40 cellular contexts compared by ENCODE assay signal in the genomic region with DNA sequence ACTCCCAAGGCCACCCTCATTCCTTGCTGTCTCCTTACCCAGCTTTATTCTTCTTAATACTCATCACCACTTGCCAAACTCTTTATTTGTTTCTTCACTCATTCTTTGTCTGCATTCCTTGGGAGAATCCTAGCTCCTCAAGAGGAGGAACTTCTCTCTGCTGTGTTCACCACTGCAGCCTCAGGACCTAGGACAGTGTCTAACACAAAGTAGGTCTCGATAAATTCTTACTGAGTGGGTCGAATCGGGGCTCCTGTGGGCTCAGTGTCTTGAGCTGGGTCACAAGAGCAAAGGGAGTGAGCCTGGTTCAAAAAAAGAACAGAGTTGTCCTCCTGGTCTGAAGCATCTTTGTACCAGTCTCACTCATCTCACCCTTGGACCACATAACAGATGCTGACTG.
"Had no signal": no experiment of that assay in that cellular context is flagged by ENCODE, and none has a peak within 500 bp of the region (broad histone marks: within the 10 kb centered on the region; RNA-seq: fewer than 3 reads in every experiment).

No MANE protein-coding gene starts in this region.

- H3K36me3 Mint-ChIP-seq: activated naive CD4-positive, alpha-beta T cell treated with anti-CD3 and anti-CD28 coated beads, Interleukin-2, amount 10 ng/mL, durations not matched to agents 7 days and 5 days; activated naive CD8-positive, alpha-beta T cell; activated naive CD8-positive, alpha-beta T cell treated with anti-CD3 and anti-CD28 coated beads for 36 hours; activated naive CD8-positive, alpha-beta T cell treated with anti-CD3 and anti-CD28 coated beads, Interleukin-2, amount 10 ng/mL, durations not matched to agents 7 days and 5 days; brain had no signal

- H3K27ac Mint-ChIP-seq: activated naive CD4-positive, alpha-beta T cell treated with anti-CD3 and anti-CD28 coated beads for 36 hours; activated naive CD4-positive, alpha-beta T cell treated with anti-CD3 and anti-CD28 coated beads, Interleukin-2, amount 10 ng/mL, durations not matched to agents 7 days and 5 days; activated naive CD4-positive, alpha-beta T cell treated with anti-CD3 and anti-CD28 coated beads, Interleukin-2, amount 50 U/mL, for 24 hours; activated naive CD4-positive, alpha-beta T cell treated with anti-CD3 and anti-CD28 coated beads, Interleukin-2, amount 50 U/mL, for 72 hours; activated naive CD8-positive, alpha-beta T cell; activated naive CD8-positive, alpha-beta T cell treated with anti-CD3 and anti-CD28 coated beads for 36 hours; activated naive CD8-positive, alpha-beta T cell treated with anti-CD3 and anti-CD28 coated beads, Interleukin-2, amount 10 ng/mL, durations not matched to agents 7 days and 5 days; activated naive CD8-positive, alpha-beta T cell treated with anti-CD3 and anti-CD28 coated beads, Interleukin-2, amount 50 U/mL, for 24 hours; activated T-cell treated with anti-CD3 and anti-CD28 coated beads, Interleukin-2, amount 50 U/mL, for 24 hours; activated T-cell treated with anti-CD3 and anti-CD28 coated beads, Interleukin-2, amount 50 U/mL, for 72 hours; activated T-helper 1 cell treated with anti-CD3 and anti-CD28 coated beads, Interleukin-12 subunit alpha, Interleukin-12 subunit beta, Interleukin-2, Interleukin-4 antibody, amounts not matched to agents 30 ng/mL and 10 ng/mL and 1 ng/mL, durations not matched to agents 14 hours and 24 hours and 36 hours; activated T-helper 17 cell treated with anti-CD3 and anti-CD28 coated beads, Interleukin-2, amount 50 U/mL, for 72 hours; activated T-helper 2 cell treated with anti-CD3 and anti-CD28 coated beads, Interferon-gamma antibody, Interleukin-2, Interleukin-4, amounts not matched to agents 10 μg/mL and 5 μg/mL and 100 μg/mL, durations not matched to agents 14 hours and 24 hours and 36 hours; brain had no signal

- H3K27me3 Mint-ChIP-seq: activated naive CD4-positive, alpha-beta T cell treated with anti-CD3 and anti-CD28 coated beads, Interleukin-2, amount 10 ng/mL, durations not matched to agents 7 days and 5 days; activated naive CD8-positive, alpha-beta T cell; activated naive CD8-positive, alpha-beta T cell treated with anti-CD3 and anti-CD28 coated beads for 36 hours; activated naive CD8-positive, alpha-beta T cell treated with anti-CD3 and anti-CD28 coated beads, Interleukin-2, amount 10 ng/mL, durations not matched to agents 7 days and 5 days; activated naive CD8-positive, alpha-beta T cell treated with anti-CD3 and anti-CD28 coated beads, Interleukin-2, amount 50 U/mL, for 24 hours; activated T-cell treated with anti-CD3 and anti-CD28 coated beads, Interleukin-2, amount 50 U/mL, for 24 hours; activated T-helper 17 cell treated with anti-CD3 and anti-CD28 coated beads, Interleukin-2, amount 50 U/mL, for 72 hours; central memory CD8-positive, alpha-beta T cell had no signal

- DNase-seq: activated effector memory CD4-positive, alpha-beta T cell treated with anti-CD3 and anti-CD28 coated beads, Interleukin-2, amount 50 U/mL, for 16 hours; activated effector memory CD4-positive, alpha-beta T cell treated with Interleukin-2 at 50 U/mL for 16 hours; activated gamma-delta T cell; activated gamma-delta T cell treated with Interleukin-2 at 50 U/mL for 16 hours; activated naive CD4-positive, alpha-beta T cell; activated naive CD4-positive, alpha-beta T cell treated with anti-CD3 and anti-CD28 coated beads for 36 hours; activated naive CD4-positive, alpha-beta T cell treated with anti-CD3 and anti-CD28 coated beads, Interleukin-2, amount 10 ng/mL, durations not matched to agents 7 days and 5 days; activated naive CD4-positive, alpha-beta T cell treated with anti-CD3 and anti-CD28 coated beads, Interleukin-2, amount 50 U/mL, for 16 hours; activated naive CD4-positive, alpha-beta T cell treated with Interleukin-2 at 50 U/mL for 16 hours; activated naive CD8-positive, alpha-beta T cell treated with anti-CD3 and anti-CD28 coated beads for 36 hours; activated naive CD8-positive, alpha-beta T cell treated with anti-CD3 and anti-CD28 coated beads, Interleukin-2, amount 10 ng/mL, durations not matched to agents 7 days and 5 days; activated naive CD8-positive, alpha-beta T cell treated with anti-CD3 and anti-CD28 coated beads, Interleukin-2, amount 50 U/mL, for 24 hours; activated T-cell treated with anti-CD3 and anti-CD28 coated beads, Interleukin-2, amount 50 U/mL, for 1 hour; activated T-cell treated with anti-CD3 and anti-CD28 coated beads, Interleukin-2, amount 50 U/mL, for 24 hours; activated T-cell treated with anti-CD3 and anti-CD28 coated beads, Interleukin-2, amount 50 U/mL, for 4 hours; activated T-cell treated with anti-CD3 and anti-CD28 coated beads, Interleukin-2, amount 50 U/mL, for 48 hours; activated T-cell treated with anti-CD3 and anti-CD28 coated beads, Interleukin-2, amount 50 U/mL, for 72 hours; adrenal gland; amniotic stem cell; amygdala; anterior cingulate cortex; aorta; body of pancreas; brain microvascular endothelial cell; caudate nucleus; central memory CD4-positive, alpha-beta T cell; cerebellar nuclear complex had no signal

- FAIRE-seq: astrocyte, bronchial epithelial cell had no signal

- H3K27me3 ChIP-seq: adrenal gland, ascending aorta, body of pancreas, brain microvascular endothelial cell, breast epithelium, cardiac muscle cell had no signal

- H3K4me1 ChIP-seq: adrenal gland, ascending aorta, body of pancreas, breast epithelium had no signal

- H3K27ac ChIP-seq: adrenal gland, ascending aorta, body of pancreas, brain microvascular endothelial cell, breast epithelium, cardiac muscle cell had no signal

- H3K4me3 ChIP-seq: adrenal gland, ascending aorta, body of pancreas, breast epithelium, cardiac muscle cell had no signal

- H3K4me3 Mint-ChIP-seq: activated naive CD4-positive, alpha-beta T cell treated with anti-CD3 and anti-CD28 coated beads for 36 hours; activated naive CD4-positive, alpha-beta T cell treated with anti-CD3 and anti-CD28 coated beads, Interleukin-2, amount 10 ng/mL, durations not matched to agents 7 days and 5 days; activated naive CD4-positive, alpha-beta T cell treated with anti-CD3 and anti-CD28 coated beads, Interleukin-2, amount 50 U/mL, for 24 hours; activated naive CD8-positive, alpha-beta T cell; activated naive CD8-positive, alpha-beta T cell treated with anti-CD3 and anti-CD28 coated beads for 36 hours; activated naive CD8-positive, alpha-beta T cell treated with anti-CD3 and anti-CD28 coated beads, Interleukin-2, amount 10 ng/mL, durations not matched to agents 7 days and 5 days; activated naive CD8-positive, alpha-beta T cell treated with anti-CD3 and anti-CD28 coated beads, Interleukin-2, amount 50 U/mL, for 24 hours; activated T-cell treated with anti-CD3 and anti-CD28 coated beads, Interleukin-2, amount 50 U/mL, for 24 hours; activated T-cell treated with anti-CD3 and anti-CD28 coated beads, Interleukin-2, amount 50 U/mL, for 4 hours; activated T-cell treated with anti-CD3 and anti-CD28 coated beads, Interleukin-2, amount 50 U/mL, for 72 hours; activated T-helper 1 cell treated with anti-CD3 and anti-CD28 coated beads, Interleukin-12 subunit alpha, Interleukin-12 subunit beta, Interleukin-2, Interleukin-4 antibody, amounts not matched to agents 30 ng/mL and 10 ng/mL and 1 ng/mL, durations not matched to agents 14 hours and 24 hours and 36 hours; activated T-helper 17 cell treated with anti-CD3 and anti-CD28 coated beads, Interleukin-2, amount 50 U/mL, for 72 hours; central memory CD8-positive, alpha-beta T cell had no signal

- H3K9me3 ChIP-seq: adrenal gland, ascending aorta, body of pancreas, breast epithelium had no signal

- H3K4me1 Mint-ChIP-seq: activated naive CD4-positive, alpha-beta T cell treated with anti-CD3 and anti-CD28 coated beads, Interleukin-2, amount 10 ng/mL, durations not matched to agents 7 days and 5 days; activated naive CD4-positive, alpha-beta T cell treated with anti-CD3 and anti-CD28 coated beads, Interleukin-2, amount 50 U/mL, for 24 hours; activated naive CD8-positive, alpha-beta T cell treated with anti-CD3 and anti-CD28 coated beads for 36 hours; activated naive CD8-positive, alpha-beta T cell treated with anti-CD3 and anti-CD28 coated beads, Interleukin-2, amount 10 ng/mL, durations not matched to agents 7 days and 5 days; activated naive CD8-positive, alpha-beta T cell treated with anti-CD3 and anti-CD28 coated beads, Interleukin-2, amount 50 U/mL, for 24 hours; activated T-helper 17 cell treated with anti-CD3 and anti-CD28 coated beads, Interleukin-2, amount 50 U/mL, for 72 hours; brain; central memory CD8-positive, alpha-beta T cell had no signal

- ATAC-seq: activated naive CD4-positive, alpha-beta T cell treated with anti-CD3 and anti-CD28 coated beads, Interleukin-2, amount 50 U/mL, for 72 hours; activated naive CD8-positive, alpha-beta T cell treated with anti-CD3 and anti-CD28 coated beads, Interleukin-2, amount 50 U/mL, for 24 hours; activated T-cell treated with anti-CD3 and anti-CD28 coated beads, Interleukin-2, amount 50 U/mL, for 4 hours; activated T-cell treated with anti-CD3 and anti-CD28 coated beads, Interleukin-2, amount 50 U/mL, for 72 hours; activated T-helper 17 cell treated with anti-CD3 and anti-CD28 coated beads, Interleukin-2, amount 50 U/mL, for 72 hours; body of pancreas had no signal

- H3K36me3 ChIP-seq: adrenal gland, ascending aorta, brain microvascular endothelial cell, breast epithelium, cardiac muscle cell had no signal
